1 cellular context compared by ENCODE assay signal in the genomic region with DNA sequence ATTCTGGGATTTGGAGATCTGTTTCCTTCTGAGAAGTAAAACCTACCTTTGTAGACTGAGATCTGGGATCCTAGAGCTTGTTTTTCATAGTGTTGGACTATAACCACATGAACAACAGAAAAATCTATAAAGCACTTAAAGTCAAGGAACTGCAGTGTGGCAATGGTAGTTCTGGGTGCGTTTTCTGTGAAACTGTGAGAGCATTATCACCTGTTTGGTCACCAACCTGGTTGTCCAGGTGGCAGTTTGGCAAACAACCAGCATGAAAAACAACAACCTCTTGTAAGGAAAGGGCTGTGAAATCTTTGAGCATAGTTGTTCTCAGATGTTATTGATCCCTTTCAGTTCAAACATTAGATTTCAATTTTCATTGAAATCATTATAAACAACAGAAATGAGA.
TF ChIP-seq lines count a peak whose summit lies in the region.

No MANE protein-coding gene starts in this region.

TF ChIP-seq in HepG2, 621 proteins besides CTCF, POLR2A, EP300 and RAD21 (continued from another document):
- TF ChIP-seq RFXAP (CRISPR knock-in tag; IDR thresholded peaks at IDR 0.05; ENCODE audit: borderline replicate concordance) = no peak
- no peak for TF ChIP-seq HOXA7 (CRISPR knock-in tag; IDR thresholded peaks at IDR 0.05)
